In genomic region chr6:28206527-28207243, GRCh38 we compare ENCODE assay signal across 10 cellular contexts. TPM values are rescaled to one million over a fixed set of nuclear protein-coding genes. Genes with fewer than 3 reads are reported as not detected.
DNase-seq lines count a peak whose midpoint lies in the region; ATAC-seq and TF ChIP-seq lines count a peak whose summit lies in the region.
"Had no signal": no experiment of that assay in that cellular context is flagged by ENCODE, and none has a peak within 500 bp of the region (broad histone marks: within the 10 kb centered on the region; RNA-seq: fewer than 3 reads in every experiment).

No MANE protein-coding gene starts in this region.

- peak; percentile 45; the same call in 1 of the 2 replicates for ATAC-seq in Panc1

- POLR2A ChIA-PET in Panc1 (lab: Charles Lee): no interaction called here

- intact Hi-C loops in Panc1 (cut with micrococcal nuclease; ENCODE audit: unreplicated experiment): no loop called here

- H3K4me1 ChIP-seq in GM23248 (ENCODE audit: insufficient read depth): no peaks in the 10 kb centered on the region
- peaks cover 3% of the 10 kb centered on the region; the same call in 1 of the 2 replicates for H3K4me1 ChIP-seq in Panc1 (ENCODE audit: control insufficient read depth, insufficient read depth, low read length)
- H3K4me1 ChIP-seq in fibroblast of lung (ENCODE audit: control insufficient read depth, extremely low read depth, insufficient read depth, low read length): no peaks in the 10 kb centered on the region
- no peaks in the 10 kb centered on the region for H3K4me1 ChIP-seq in rectal smooth muscle tissue (ENCODE audit: control insufficient read depth, insufficient read depth, low read length)

- H3K36me3 ChIP-seq in GM23248 (ENCODE audit: low read depth) (no peaks in the 10 kb centered on the region), Panc1 (ENCODE audit: control insufficient read depth, insufficient read depth, low read length) (no peaks in the 10 kb centered on the region), fibroblast of lung (ENCODE audit: control insufficient read depth, insufficient read depth, low read length) (no peaks in the 10 kb centered on the region), rectal smooth muscle tissue (ENCODE audit: control insufficient read depth, insufficient read depth, low read length) (no peaks in the 10 kb centered on the region)

- no peaks in the 10 kb centered on the region for H3K79me2 ChIP-seq in GM23248 (ENCODE audit: insufficient read depth)
- no peaks in the 10 kb centered on the region for H3K79me2 ChIP-seq in fibroblast of lung (ENCODE audit: control insufficient read depth, insufficient read depth, low read length)

- in situ Hi-C loops in GM23248 (cut with MboI): no loop called here
- in situ Hi-C loops in Panc1 (cut with HindIII; ENCODE audit: low pct_unique_long_range_greater_than_20kb, low sequenced_read_pairs): no loop called here

- CTCF ChIA-PET in Panc1 (lab: Charles Lee): no interaction called here

- no TSS peak for BruUV-seq in Panc1 (replicated peaks; lab: Mats Ljungman, UMichigan)

- WGBS in GM23248 (ENCODE audit: low coverage in 1 of 2, low lambda C conversion rate in 2 of 2, missing lambda C conversion rate in 2 of 2), 2 experiments: 36% methylated on average over 10 of the region's 10 CpGs

- TF ChIP-seq CTCF in Panc1 (IDR thresholded peaks at IDR 0.05) (no peak), fibroblast of lung (conservative IDR thresholded peaks at IDR 0.05 in 1 of 2, IDR thresholded peaks at IDR 0.05 in 1 of 2; ENCODE audit: low read depth in 1 of 2, low read length in 2 of 2) (no peak)

- H2AFZ ChIP-seq in GM23248 (peak overlapping the region; percentile 87; the same call in 1 of the 2 replicates), fibroblast of lung (ENCODE audit: low read length) (no peak overlapping the region)

- H3K4me3 ChIP-seq in GM23248 (peak overlapping the region; percentile 76), Panc1 (ENCODE audit: low read depth in 2 of 2, low read length in 2 of 2) (peak overlapping the region; percentile 46 to 59), fibroblast of lung (replicated peaks in 1 of 4; ENCODE audit: control extremely low read depth in 1 of 4, insufficient read depth in 1 of 4, low read depth in 3 of 4, low read length in 4 of 4) (peak overlapping the region in 2 of 4 experiments; percentile 55 to 71), rectal smooth muscle tissue (ENCODE audit: low read length) (peak overlapping the region; percentile 48)

- DNase-seq in GM23248: peak; percentile 14
- no peak for DNase-seq in Panc1 (ENCODE audit: low read depth, low spot score)
- peak; percentile 7 to 9 for DNase-seq in fibroblast of lung (ENCODE audit: low read depth in 2 of 2)
- DNase-seq in KG1 (lab: John Stamatoyannopoulos, UW): no peak
- DNase-seq in stimulated activated CD4-positive, alpha-beta T cell treated with anti-CD3 and anti-CD28 coated beads, Interleukin-4, amount 100 ng/mL, for 24 hours: no peak
- no peak for DNase-seq in activated effector memory CD4-positive, alpha-beta T cell treated with anti-CD3 and anti-CD28 coated beads, Interleukin-2, amount 50 U/mL, for 16 hours
- DNase-seq: cerebellar nuclear complex; NK-92 treated with Interleukin-12 subunit alpha and Interleukin-12 subunit beta, amount 100 ng/mL, for 24 hours had no signal

- H3K27ac ChIP-seq in GM23248 (no peak overlapping the region), Panc1 (ENCODE audit: low read length) (peak overlapping the region; percentile 64; the same call in 1 of the 2 replicates), fibroblast of lung (ENCODE audit: insufficient read depth, low read length) (no peak overlapping the region), rectal smooth muscle tissue (ENCODE audit: low read depth, low read length) (no peak overlapping the region)

- H3K9me2 ChIP-seq in GM23248 (ENCODE audit: insufficient read depth): no peaks in the 10 kb centered on the region

- H3F3A ChIP-seq in GM23248 (ENCODE audit: insufficient read depth): no peaks in the 10 kb centered on the region

- H3K4me2 ChIP-seq in GM23248 (ENCODE audit: unreplicated experiment) (peak overlapping the region; percentile 89), fibroblast of lung (ENCODE audit: extremely low read depth, insufficient read depth, low read length) (peak overlapping the region; percentile 86)

- H3K27me3 ChIP-seq in GM23248 (replicated peaks; ENCODE audit: insufficient read depth) (peaks cover 61% of the 10 kb centered on the region), Panc1 (ENCODE audit: control insufficient read depth, insufficient read depth, low read length) (no peaks in the 10 kb centered on the region), fibroblast of lung (ENCODE audit: control insufficient read depth, insufficient read depth, low read length) (peaks cover 18% of the 10 kb centered on the region), rectal smooth muscle tissue (ENCODE audit: control insufficient read depth, insufficient read depth, low read length) (peaks cover 15% of the 10 kb centered on the region)

- H3K9ac ChIP-seq in GM23248: no peak overlapping the region
- H3K9ac ChIP-seq in fibroblast of lung (ENCODE audit: insufficient read depth, low read length): no peak overlapping the region
- H3K9ac ChIP-seq in rectal smooth muscle tissue (ENCODE audit: low read length): no peak overlapping the region

- H3K9me3 ChIP-seq in GM23248 (ENCODE audit: low read depth) (no peaks in the 10 kb centered on the region), Panc1 (ENCODE audit: control insufficient read depth, insufficient read depth, low read depth, low read length) (peaks cover 4% of the 10 kb centered on the region; the same call in 1 of the 2 replicates), fibroblast of lung (ENCODE audit: control insufficient read depth, insufficient read depth, low read depth, low read length) (no peaks in the 10 kb centered on the region)

- no peaks in the 10 kb centered on the region for H4K20me1 ChIP-seq in GM23248 (ENCODE audit: insufficient read depth)
- no peaks in the 10 kb centered on the region for H4K20me1 ChIP-seq in fibroblast of lung (ENCODE audit: control insufficient read depth, extremely low read depth, insufficient read depth, low read length)

RNA-seq across cellular contexts. Expression of gene ZSCAN9, which starts 18.4 kb away (rescaled TPM):
- 7.3 and 12.8 TPM in 2 replicates for total RNA-seq in GM23248 (2014; rRNA removed; shearing (Covaris generic))
- polyA plus RNA-seq in GM23248 (2016; fragmentation: Nextera tagmentation; extraction: Ambion mirVana) (5.8 TPM in 2 replicates), fibroblast of lung (10.3 and 11.3 TPM in 2 replicates)
- total RNA-seq in Panc1 (2021; ENCODE audit: unreplicated experiment) (14.4 TPM), fibroblast of lung (9.5 and 11.6 TPM in 2 replicates)
- polyA plus RNA-seq in Panc1 (2012; ENCODE audit: insufficient read length): 8.0 TPM
- polyA plus RNA-seq in fibroblast of lung (2012): 6.4 TPM in 2 replicates
- 3.7 and 11.9 TPM in 2 replicates for polyA minus RNA-seq in fibroblast of lung (ENCODE audit: low replicate concordance)

RNA-seq across cellular contexts. Expression of gene ZKSCAN4, which starts 45.4 kb away (rescaled TPM):
- 3.7 and 4.2 TPM in 2 replicates for total RNA-seq in GM23248 (2014; rRNA removed; shearing (Covaris generic))
- polyA plus RNA-seq in GM23248 (2016; fragmentation: Nextera tagmentation; extraction: Ambion mirVana) (3.5 and 3.6 TPM in 2 replicates), fibroblast of lung (3.0 and 4.4 TPM in 2 replicates)
- total RNA-seq in Panc1 (2021; ENCODE audit: unreplicated experiment) (4.4 TPM), fibroblast of lung (6.9 and 7.3 TPM in 2 replicates)
- 2.6 TPM for polyA plus RNA-seq in Panc1 (2012; ENCODE audit: insufficient read length)
- polyA plus RNA-seq in fibroblast of lung (2012): 2.5 and 3.4 TPM in 2 replicates
- 0.30 and 1.0 TPM in 2 replicates for polyA minus RNA-seq in fibroblast of lung (ENCODE audit: low replicate concordance)

RNA-seq across cellular contexts. Expression of gene NKAPL, which starts 52.4 kb away (rescaled TPM):
- total RNA-seq in GM23248 (2014; rRNA removed; shearing (Covaris generic)): 0.97 and 1.9 TPM in 2 replicates
- polyA plus RNA-seq in GM23248 (2016; fragmentation: Nextera tagmentation; extraction: Ambion mirVana) (3.2 and 3.5 TPM in 2 replicates), fibroblast of lung (1.2 and 1.4 TPM in 2 replicates)
- total RNA-seq in Panc1 (2021; ENCODE audit: unreplicated experiment) (not detected), fibroblast of lung (2.8 and 3.3 TPM in 2 replicates)
- not detected for polyA plus RNA-seq in Panc1 (2012; ENCODE audit: insufficient read length)
- 1.2 and 1.6 TPM in 2 replicates for polyA plus RNA-seq in fibroblast of lung (2012)
- not detected in 2 replicates for polyA minus RNA-seq in fibroblast of lung (ENCODE audit: low replicate concordance)
- total RNA-seq: M059J had no signal

Comparison
In these comparisons a context has a peak if more than half of its experiments do, and no peak if none do; other contexts are left out.
1. DNase-seq: peak in GM23248 (single experiment) and fibroblast of lung (2 of 2); none in Panc1 (single experiment), KG1 (single experiment), stimulated activated CD4-positive, alpha-beta T cell treated with anti-CD3 and anti-CD28 coated beads, Interleukin-4, amount 100 ng/mL, for 24 hours (single experiment) and activated effector memory CD4-positive, alpha-beta T cell treated with anti-CD3 and anti-CD28 coated beads, Interleukin-2, amount 50 U/mL, for 16 hours (single experiment).